8 cellular contexts compared by ENCODE assay signal in genomic region chrX:152958524-152959465, GRCh38. TPM values are rescaled to one million over a fixed set of nuclear protein-coding genes. Genes with fewer than 3 reads are reported as not detected.
DNase-seq lines count a peak whose midpoint lies in the region; ATAC-seq and TF ChIP-seq lines count a peak whose summit lies in the region.

No MANE protein-coding gene starts in this region.

- CTCF ChIA-PET in AG04449 (lab: Yijun Ruan, JAX): interaction anchor here (1.0 to 4.0 kb wide), 10 partner anchors 11 to 502 kb away, joined by 3 to 16 read pairs (median 6); no protein-coding TSS in a partner anchor
- CTCF ChIA-PET in WTC11 (lab: Charles Lee): interaction anchor here (0.5 kb wide), 1 partner anchor 689 kb away, joined by 3 read pairs; no protein-coding TSS in a partner anchor

- POLR2A ChIA-PET in AG04449 (lab: Yijun Ruan, JAX): interaction anchor here (1.2 kb wide), 1 partner anchor 17 kb away, joined by 3 read pairs; no protein-coding TSS in a partner anchor
- POLR2A ChIA-PET in WTC11 (lab: Charles Lee): no interaction called here

- DNase-seq in AG04449 (ENCODE audit: low read depth, low spot score) (peak; percentile 40), NCI-H2227 (lab: John Stamatoyannopoulos, UW; ENCODE audit: unreplicated experiment) (peak; percentile 94), WTC11 (ENCODE audit: low spot score) (peak; percentile 86), caudate nucleus (lab: John Stamatoyannopoulos, UW) (peak; percentile 3 to 95 (median 79)), inferior parietal cortex (ENCODE audit: extremely low spot score) (peak; percentile 94)
- peak; percentile 73 to 84 for DNase-seq in stimulated activated CD4-positive, alpha-beta T cell treated with anti-CD3 and anti-CD28 coated beads, Interleukin-12 subunit alpha, Interleukin-12 subunit beta, amount 100 ng/mL, for 24 hours (ENCODE audit: low read depth in 2 of 2)

- TF ChIP-seq CTCF in AG04449 (IDR thresholded peaks at IDR 0.05; ENCODE audit: insufficient read depth, low read length, missing control alignments): peak; percentile 58
- peak; percentile 86 for TF ChIP-seq CTCF in WTC11 (IDR thresholded peaks at IDR 0.05)

- peak overlapping the region; percentile 68; the same call in 1 of the 2 replicates for H3K27ac Mint-ChIP-seq in WTC11

- peaks cover 3% of the 10 kb centered on the region; the same call in 1 of the 2 replicates for H3K27me3 Mint-ChIP-seq in WTC11 (ENCODE audit: low read depth)

- peak overlapping the region; percentile 64 for H3K4me3 Mint-ChIP-seq in WTC11

- ATAC-seq in GM18873 (IDR thresholded peaks at IDR 0.05; ENCODE audit: low FRiP score, unreplicated experiment) (peak; percentile 65), HG03139 (IDR thresholded peaks at IDR 0.05; ENCODE audit: unreplicated experiment) (peak; percentile 90), WTC11 (peak; percentile 95)

- H3K4me3 ChIP-seq in AG04449 (ENCODE audit: low read depth, low read length): peak overlapping the region; percentile 23

- H3K9me3 Mint-ChIP-seq in WTC11: no peaks in the 10 kb centered on the region

- H3K27ac ChIP-seq in caudate nucleus (ENCODE audit: low read depth, low read length): peak overlapping the region; percentile 61

- H3K36me3 Mint-ChIP-seq in WTC11: no peaks in the 10 kb centered on the region

- H3K4me1 Mint-ChIP-seq in WTC11: peaks cover 5% of the 10 kb centered on the region; the same call in 1 of the 2 replicates

TF ChIP-seq in WTC11, 78 proteins besides CTCF, POLR2A, EP300 and RAD21:
- TF ChIP-seq TEAD1 (CRISPR knock-in tag; IDR thresholded peaks at IDR 0.05) (0 out of 2 replicates have a peak, but pooled peaks have one; percentile 38), NFE2L1 (CRISPR knock-in tag; IDR thresholded peaks at IDR 0.05) (no peak), AR (CRISPR knock-in tag; IDR thresholded peaks at IDR 0.05) (no peak), ATF2 (CRISPR knock-in tag; IDR thresholded peaks at IDR 0.05; ENCODE audit: borderline replicate concordance, low read depth) (no peak), SP1 (CRISPR knock-in tag; conservative IDR thresholded peaks at IDR 0.05) (peak; percentile 52), CREM (CRISPR knock-in tag; IDR thresholded peaks at IDR 0.05) (peak; percentile 46; the same call in 1 of the 2 replicates), AFF4 (CRISPR knock-in tag; IDR thresholded peaks at IDR 0.05; ENCODE audit: borderline replicate concordance) (no peak), TEAD4 (CRISPR knock-in tag; IDR thresholded peaks at IDR 0.05) (no peak), ZNF396 (CRISPR knock-in tag; IDR thresholded peaks at IDR 0.05; ENCODE audit: borderline replicate concordance) (no peak), FOXK1 (CRISPR knock-in tag; IDR thresholded peaks at IDR 0.05) (peak; percentile 100), MAX (CRISPR knock-in tag; IDR thresholded peaks at IDR 0.05) (peak; percentile 49; the same call in 1 of the 2 replicates), STAT6 (CRISPR knock-in tag; conservative IDR thresholded peaks at IDR 0.05; ENCODE audit: low read depth) (no peak), PREB (CRISPR knock-in tag; IDR thresholded peaks at IDR 0.05; ENCODE audit: borderline replicate concordance) (no peak)

RNA-seq across cellular contexts. Expression of gene PNMA5, which starts 35.1 kb away (rescaled TPM):
- 0.13 to 0.27 TPM (median 0.25 TPM) in 3 replicates for total RNA-seq in WTC11 (2021)

Comparison
In these comparisons a context has a peak if more than half of its experiments do, and no peak if none do; other contexts are left out.
1. Peak in every context shown above with its lines: DNase-seq, ATAC-seq, H3K4me3 ChIP-seq and H3K27ac ChIP-seq.
2. DNase-seq: peak in every context shown above with its lines; median percentile 94 in NCI-H2227; 94 in inferior parietal cortex; 86 in WTC11; 79 in caudate nucleus; 78 in stimulated activated CD4-positive, alpha-beta T cell treated with anti-CD3 and anti-CD28 coated beads, Interleukin-12 subunit alpha, Interleukin-12 subunit beta, amount 100 ng/mL, for 24 hours; 40 in AG04449.